ENCODE assay signal across 9 cellular contexts in the genomic region with DNA sequence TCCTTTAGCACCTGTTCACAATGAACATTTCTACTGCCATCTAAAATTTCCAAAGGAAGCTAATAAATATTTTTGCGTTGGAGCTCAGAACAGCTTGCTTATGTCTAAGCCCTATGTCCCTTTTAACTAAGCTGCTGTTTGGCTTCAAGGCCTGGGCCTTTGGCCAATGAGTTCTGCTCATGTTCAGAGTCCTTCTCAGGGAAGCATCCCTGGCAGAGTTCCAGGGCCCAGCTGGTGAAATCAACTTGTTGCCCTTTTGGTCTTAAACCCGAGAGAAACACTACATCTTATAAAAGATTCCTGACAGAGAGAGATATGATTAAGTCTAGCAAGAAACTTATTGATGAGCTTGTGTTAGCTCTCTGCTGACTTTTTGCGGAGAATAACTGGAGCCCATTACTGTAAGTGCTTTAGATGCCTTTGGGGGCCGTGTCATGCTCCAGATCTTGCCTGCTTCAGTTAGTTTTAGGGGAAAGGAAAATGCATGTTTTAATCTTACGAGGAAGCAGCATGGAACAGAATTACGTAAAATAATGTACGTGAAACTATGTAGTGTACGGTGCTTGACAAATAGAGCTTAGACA.
DNase-seq lines count a peak whose midpoint lies in the region; TF ChIP-seq lines count a peak whose summit lies in the region.
"Had no signal": no experiment of that assay in that cellular context is flagged by ENCODE, and none has a peak within 500 bp of the region (broad histone marks: within the 10 kb centered on the region; RNA-seq: fewer than 3 reads in every experiment).

No MANE protein-coding gene starts in this region.

- no peak overlapping the region for H3K4me3 Mint-ChIP-seq in mesothelial cell of epicardium
- H3K4me3 Mint-ChIP-seq in Calu3 (ENCODE audit: low read depth, unreplicated experiment) = no peak overlapping the region

- H3K9me3 Mint-ChIP-seq in mesothelial cell of epicardium = peaks cover 3% of the 10 kb centered on the region
- H3K9me3 Mint-ChIP-seq in Calu3 (ENCODE audit: low read depth, unreplicated experiment) = no peaks in the 10 kb centered on the region

- H3K27me3 Mint-ChIP-seq in mesothelial cell of epicardium (ENCODE audit: low read depth) (no peaks in the 10 kb centered on the region), Calu3 (ENCODE audit: unreplicated experiment) (no peaks in the 10 kb centered on the region)

- H3K9me3 ChIP-seq in esophagus squamous epithelium = no peaks in the 10 kb centered on the region

- POLR2A ChIA-PET in AG04449 (lab: Yijun Ruan, JAX) = no interaction called here
- POLR2A ChIA-PET in GM10248 (lab: Yijun Ruan, JAX) = no interaction called here

- TF ChIP-seq CTCF in AG04449 (IDR thresholded peaks at IDR 0.05; ENCODE audit: insufficient read depth, low read length, missing control alignments) (no peak), esophagus squamous epithelium (IDR thresholded peaks at IDR 0.05) (no peak), mesothelial cell of epicardium (IDR thresholded peaks at IDR 0.05; ENCODE audit: unreplicated experiment) (no peak), Calu3 (IDR thresholded peaks at IDR 0.05; ENCODE audit: unreplicated experiment) (no peak), GM10248 (IDR thresholded peaks at IDR 0.05; ENCODE audit: control extremely low read depth, extremely low read depth, low read depth, missing control alignments) (no peak)

- H3K4me1 ChIP-seq in esophagus squamous epithelium = peaks cover 0 to 24% (median 3%) of the 10 kb centered on the region in 3 donors

- no peaks in the 10 kb centered on the region for H3K27me3 ChIP-seq in esophagus squamous epithelium

- no peak overlapping the region for H3K4me3 ChIP-seq in AG04449 (ENCODE audit: low read depth, low read length)
- no peak overlapping the region for H3K4me3 ChIP-seq in esophagus squamous epithelium

- intact Hi-C loops in esophagus squamous epithelium (cut with DNase I) (no loop called here), Calu3 (cut with micrococcal nuclease; ENCODE audit: unreplicated experiment) (no loop called here)

- TF ChIP-seq POLR2A in esophagus squamous epithelium (IDR thresholded peaks at IDR 0.05) = no peak

- 71 to 81% methylated on average over 8 of the region's 8 CpGs for WGBS in esophagus squamous epithelium, 2 donors

- peaks cover 37% of the 10 kb centered on the region for H3K36me3 Mint-ChIP-seq in mesothelial cell of epicardium
- H3K36me3 Mint-ChIP-seq in Calu3 (ENCODE audit: insufficient read depth, unreplicated experiment) = no peaks in the 10 kb centered on the region

- peaks cover 0 to 23% (median 0%) of the 10 kb centered on the region in 3 donors for H3K36me3 ChIP-seq in esophagus squamous epithelium

- peak overlapping the region in 3 of 4 donors; percentile 49 to 74 (median 53) for H3K27ac ChIP-seq in esophagus squamous epithelium
- H3K27ac ChIP-seq: C4-2B had no signal

- peak overlapping the region; percentile 88 for H3K27ac Mint-ChIP-seq in mesothelial cell of epicardium
- H3K27ac Mint-ChIP-seq in Calu3 (ENCODE audit: unreplicated experiment) = no peak overlapping the region

- CTCF ChIA-PET in AG04449 (lab: Yijun Ruan, JAX) (interaction anchor here (1.4 to 2.3 kb wide), 4 partner anchors 8 to 352 kb away, joined by 3 to 16 read pairs (median 4); no protein-coding TSS in a partner anchor), Calu3 (lab: Charles Lee) (no interaction called here), GM10248 (lab: Yijun Ruan, JAX) (interaction anchor here (0.9 to 1.6 kb wide), 6 partner anchors 9 to 35 kb away, joined by 3 to 5 read pairs (median 4); no protein-coding TSS in a partner anchor)

- DNase-seq in AG04449 (ENCODE audit: low read depth, low spot score) = peak; percentile 31
- peak; percentile 56 for DNase-seq in NCI-H2171 treated with DMSO at 0.1 percent for 48 hours (lab: John Stamatoyannopoulos, UW)
- DNase-seq in esophagus squamous epithelium (lab: John Stamatoyannopoulos, UW) = no peak
- DNase-seq in mesothelial cell of epicardium (ENCODE audit: low spot score in 2 of 2, unreplicated experiment in 2 of 2) = peak; percentile 41 to 64
- no peak for DNase-seq in central memory CD4-positive, alpha-beta T cell
- DNase-seq in Calu3 = no peak
- DNase-seq in GM10248 (ENCODE audit: extremely low spot score) = no peak
- no peak for DNase-seq in NK-92 (lab: John Stamatoyannopoulos, UW; ENCODE audit: unreplicated experiment)

- BruUV-seq in Calu3 (replicated peaks; lab: Mats Ljungman, UMichigan) = no TSS peak

- H3K4me1 Mint-ChIP-seq in mesothelial cell of epicardium = peaks cover 30% of the 10 kb centered on the region
- H3K4me1 Mint-ChIP-seq in Calu3 (ENCODE audit: low read depth, unreplicated experiment) = peaks cover 3% of the 10 kb centered on the region

Comparison
In these comparisons a context has a peak if more than half of its experiments do, and no peak if none do; other contexts are left out.
1. DNase-seq: peak in AG04449 (single experiment), NCI-H2171 treated with DMSO at 0.1 percent for 48 hours (single experiment) and mesothelial cell of epicardium (2 of 2); none in esophagus squamous epithelium (single experiment), central memory CD4-positive, alpha-beta T cell (single experiment), Calu3 (single experiment), GM10248 (single experiment) and NK-92 (single experiment).